ENCODE assay signal across 8 cellular contexts in the genomic region with DNA sequence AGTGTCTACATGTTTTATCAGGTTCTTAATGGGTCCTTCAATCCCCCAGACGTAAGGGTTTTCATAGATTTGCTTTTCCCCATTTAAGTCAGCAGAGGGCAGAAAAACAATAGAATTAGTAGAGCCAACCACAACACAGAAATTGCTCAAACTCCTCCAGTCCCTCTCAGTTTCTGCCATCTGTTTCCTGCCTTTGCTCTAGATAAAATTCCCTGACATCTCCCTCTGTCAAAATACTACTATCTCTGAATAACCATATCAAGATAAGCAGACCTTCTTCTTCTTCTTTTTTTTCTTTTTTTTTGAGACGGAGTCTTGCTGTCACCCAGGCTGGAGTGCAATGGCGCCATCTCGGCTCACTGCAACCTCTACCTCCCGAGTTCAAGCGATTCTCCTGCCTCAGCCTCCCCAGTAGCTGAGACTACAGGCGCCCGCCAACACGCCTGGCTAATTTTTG. TPM values are rescaled to one million over a fixed set of nuclear protein-coding genes. Genes with fewer than 3 reads are reported as not detected.
DNase-seq lines count a peak whose midpoint lies in the region; TF ChIP-seq lines count a peak whose summit lies in the region.
"Not testable (repeated sequence)": the region's sequence is repeated elsewhere in the genome, so short reads cannot be mapped to it uniquely, and the experiment has no call there.

No MANE protein-coding gene starts in this region.

- H3K4me1 ChIP-seq in NT2/D1 (ENCODE audit: insufficient read depth, insufficient read length) = not testable (repeated sequence)

- not testable (repeated sequence) for H3K4me1 Mint-ChIP-seq in activated CD4-positive, alpha-beta T cell treated with anti-CD3 and anti-CD28 coated beads, Interleukin-2, amount 10 ng/mL, durations not matched to agents 24 days and 14 days; progenitor cell of endocrine pancreas (ENCODE audit: low read depth)

- not testable (repeated sequence) for H3K27me3 ChIP-seq in NT2/D1 (ENCODE audit: insufficient read depth, insufficient read length)

- H3K9me3 ChIP-seq in NT2/D1 (ENCODE audit: insufficient read depth, low read length) = not testable (repeated sequence)

- intact Hi-C loops in activated CD4-positive, alpha-beta T cell treated with anti-CD3 and anti-CD28 coated beads, Interleukin-2, amount 10 ng/mL, durations not matched to agents 24 days and 14 days (cut with micrococcal nuclease) = loop anchor here (1.0 kb wide), 1 partner anchor 130 kb away; no protein-coding TSS in a partner anchor

- not testable (repeated sequence) for H3K36me3 ChIP-seq in NT2/D1 (ENCODE audit: insufficient read depth, insufficient read length, low read length)

- H3K36me3 Mint-ChIP-seq in activated CD4-positive, alpha-beta T cell treated with anti-CD3 and anti-CD28 coated beads, Interleukin-2, amount 10 ng/mL, durations not matched to agents 24 days and 14 days (ENCODE audit: low read depth); progenitor cell of endocrine pancreas (ENCODE audit: insufficient read depth): not testable (repeated sequence)

- not testable (repeated sequence) for H3K4me3 ChIP-seq in NT2/D1 (ENCODE audit: insufficient read length, low read depth)

- not testable (repeated sequence) for H3K27me3 Mint-ChIP-seq in activated CD4-positive, alpha-beta T cell treated with anti-CD3 and anti-CD28 coated beads, Interleukin-2, amount 10 ng/mL, durations not matched to agents 24 days and 14 days; progenitor cell of endocrine pancreas

- not testable (repeated sequence) for H3K9me3 Mint-ChIP-seq in activated CD4-positive, alpha-beta T cell treated with anti-CD3 and anti-CD28 coated beads, Interleukin-2, amount 10 ng/mL, durations not matched to agents 24 days and 14 days; progenitor cell of endocrine pancreas (ENCODE audit: low read depth)

- H3K27ac Mint-ChIP-seq in activated CD4-positive, alpha-beta T cell treated with anti-CD3 and anti-CD28 coated beads, Interleukin-2, amount 10 ng/mL, durations not matched to agents 24 days and 14 days; progenitor cell of endocrine pancreas: not testable (repeated sequence)

- TF ChIP-seq CTCF in progenitor cell of endocrine pancreas (IDR thresholded peaks at IDR 0.05; ENCODE audit: unreplicated experiment) = peak; percentile 61

- peak; percentile 71 for DNase-seq in AG08395 (ENCODE audit: low spot score)
- peak; percentile 16 for DNase-seq in GM04503 (ENCODE audit: low read depth)
- peak; percentile 52 for DNase-seq in KG1 (lab: John Stamatoyannopoulos, UW)
- DNase-seq in NT2/D1 (ENCODE audit: low read depth, low spot score) = peak; percentile 87
- not testable (repeated sequence) for DNase-seq in activated CD4-positive, alpha-beta T cell treated with anti-CD3 and anti-CD28 coated beads, Interleukin-2, amount 10 ng/mL, durations not matched to agents 24 days and 14 days; progenitor cell of endocrine pancreas (ENCODE audit: low spot score, unreplicated experiment)
- DNase-seq in dedifferentiated amniotic fluid mesenchymal stem cell (ENCODE audit: extremely low spot score) = peak; percentile 52
- peak; percentile 45 for DNase-seq in inferior parietal cortex (ENCODE audit: extremely low spot score)

- not testable (repeated sequence) for H3K9ac ChIP-seq in NT2/D1 (ENCODE audit: insufficient read length, low read depth)

- peak overlapping the region; percentile 32 for H3K4me3 Mint-ChIP-seq in activated CD4-positive, alpha-beta T cell treated with anti-CD3 and anti-CD28 coated beads, Interleukin-2, amount 10 ng/mL, durations not matched to agents 24 days and 14 days
- H3K4me3 Mint-ChIP-seq in progenitor cell of endocrine pancreas (ENCODE audit: low read depth) = not testable (repeated sequence)

RNA-seq across cellular contexts. Expression of gene APOBEC1, which starts 11.8 kb away (rescaled TPM):
- not detected in 2 replicates for total RNA-seq in activated CD4-positive, alpha-beta T cell treated with anti-CD3 and anti-CD28 coated beads, Interleukin-2, amount 10 ng/mL, durations not matched to agents 24 days and 14 days
- total RNA-seq in progenitor cell of endocrine pancreas = not detected in 2 replicates

RNA-seq across cellular contexts. Expression of gene GDF3, which starts 18.1 kb away (rescaled TPM):
- total RNA-seq in activated CD4-positive, alpha-beta T cell treated with anti-CD3 and anti-CD28 coated beads, Interleukin-2, amount 10 ng/mL, durations not matched to agents 24 days and 14 days = not detected in 2 replicates
- total RNA-seq in progenitor cell of endocrine pancreas = not detected in 2 replicates

RNA-seq across cellular contexts. Expression of gene DPPA3, which starts 33.8 kb away (rescaled TPM):
- total RNA-seq in activated CD4-positive, alpha-beta T cell treated with anti-CD3 and anti-CD28 coated beads, Interleukin-2, amount 10 ng/mL, durations not matched to agents 24 days and 14 days = not detected in 2 replicates
- total RNA-seq in progenitor cell of endocrine pancreas = not detected in 2 replicates
